In genomic region chr12:23423097-23423687, GRCh38 we compare ENCODE assay signal across 8 cellular contexts.
"Had no signal": no experiment of that assay in that cellular context is flagged by ENCODE, and none has a peak within 500 bp of the region (broad histone marks: within the 10 kb centered on the region; RNA-seq: fewer than 3 reads in every experiment).

No MANE protein-coding gene starts in this region.

- H3K27ac ChIP-seq: GM23248, HL-60 had no signal

- H3K36me3 ChIP-seq: HAP-1 had no signal

- H3K9ac ChIP-seq: GM23248 had no signal

- H3K27ac Mint-ChIP-seq: IgD-negative memory B cell had no signal

- H3K4me1 ChIP-seq: HAP-1 had no signal

- H3K36me3 Mint-ChIP-seq: IgD-negative memory B cell had no signal

- H2AFZ ChIP-seq: GM23248 had no signal

- H3K4me3 Mint-ChIP-seq: IgD-negative memory B cell had no signal

- H3K4me3 ChIP-seq: GM23248, HAP-1 had no signal

- ATAC-seq: HCT116, HepG2 had no signal

- H3K9me3 ChIP-seq: HAP-1 had no signal

- H3K4me1 Mint-ChIP-seq: IgD-negative memory B cell had no signal

- DNase-seq: GM23248, H7, KG1 had no signal

- FAIRE-seq: HepG2 had no signal
